Comparison of ENCODE assay signal across 9 cellular contexts in the genomic region with DNA sequence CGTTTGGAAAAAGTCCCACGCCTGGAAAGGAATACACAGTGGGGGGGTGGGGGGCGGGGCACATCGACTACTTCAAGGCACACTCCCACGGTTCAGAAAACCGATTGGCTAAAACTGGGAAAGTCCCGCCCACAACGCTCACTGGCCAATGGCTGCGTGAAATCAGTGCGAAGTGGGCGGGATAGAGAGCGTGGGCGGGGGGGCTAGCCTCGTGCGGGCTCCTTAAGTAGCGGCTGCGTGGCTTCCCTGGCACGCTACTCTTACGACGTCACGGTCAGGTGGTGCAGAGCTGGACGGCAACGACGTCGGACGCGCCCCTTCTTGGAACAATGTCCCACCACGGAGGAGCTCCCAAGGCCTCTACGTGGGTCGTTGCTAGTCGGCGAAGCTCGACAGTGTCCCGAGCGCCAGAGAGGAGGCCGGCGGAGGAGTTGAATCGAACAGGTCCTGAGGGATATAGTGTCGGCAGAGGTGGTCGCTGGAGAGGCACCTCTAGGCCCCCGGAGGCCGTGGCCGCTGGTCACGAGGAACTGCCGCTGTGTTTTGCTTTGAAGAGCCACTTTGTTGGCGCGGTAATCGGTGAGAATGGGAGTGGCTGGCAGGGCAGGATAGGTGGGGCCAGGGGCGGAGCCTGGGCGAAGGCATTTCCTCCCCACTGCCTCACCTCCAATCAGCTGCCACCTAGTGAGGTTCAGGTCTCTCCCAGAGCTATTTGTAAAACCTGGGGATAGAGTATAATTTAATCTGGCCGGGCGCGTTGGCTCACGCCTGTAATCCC. TPM values are rescaled to one million over a fixed set of nuclear protein-coding genes. Genes with fewer than 3 reads are reported as not detected.
DNase-seq lines count a peak whose midpoint lies in the region; ATAC-seq, FAIRE-seq and TF ChIP-seq lines count a peak whose summit lies in the region.
"Had no signal": no experiment of that assay in that cellular context is flagged by ENCODE, and none has a peak within 500 bp of the region (broad histone marks: within the 10 kb centered on the region; RNA-seq: fewer than 3 reads in every experiment).

A gene (plus strand): TSS at position 252 of the 778 bp plus-strand sequence. CDS start 78 bp downstream, at position 330.

- DNase-seq in GM03348 (ENCODE audit: low spot score) (peak; percentile 9), NCI-H510A (lab: John Stamatoyannopoulos, UW) (peak; percentile 69), ascending aorta (ENCODE audit: low spot score in 2 of 2) (peak; percentile 32 to 82), lower leg skin (ENCODE audit: low spot score in 2 of 2) (peak; percentile 27 to 86), stomach (no peak), RCC 7860 (ENCODE audit: low spot score) (no peak)

- H3K4me3 ChIP-seq in ascending aorta (peak within 1 kb of the TSS in 1 of 2 donors; percentile 41), lower leg skin (ENCODE audit: low read depth, poor library complexity, severe bottlenecking) (no peak within 1 kb of the TSS), stomach (peak within 1 kb of the TSS in 3 of 4 donors; percentile 28 to 32 (median 28))
- H3K4me3 ChIP-seq: cardiac muscle cell had no signal

- 73 to 80% methylated on average over 54 of the region's 54 CpGs for WGBS in lower leg skin, 2 donors
- WGBS in stomach, 5 donors: 66 to 82% (median 72%) methylated on average over 37 to 54 of the region's 54 CpGs

- TF ChIP-seq POLR2A in lower leg skin (IDR thresholded peaks at IDR 0.05): no peak
- no peak for TF ChIP-seq POLR2A in stomach (IDR thresholded peaks at IDR 0.05)

- H3K27me3 ChIP-seq in ascending aorta: no peaks in the 10 kb centered on the region
- H3K27me3 ChIP-seq in stomach: no peaks in the 10 kb centered on the region
- H3K27me3 ChIP-seq: cardiac muscle cell had no signal

- intact Hi-C loops in ascending aorta (cut with DNase I): no loop called here
- intact Hi-C loops in lower leg skin (cut with DNase I; ENCODE audit: low total_unique reads): no loop called here
- intact Hi-C loops in stomach (cut with DNase I; ENCODE audit: low total_unique reads): no loop called here

- TF ChIP-seq CTCF in ascending aorta (IDR thresholded peaks at IDR 0.05) (no peak), lower leg skin (IDR thresholded peaks at IDR 0.05) (no peak), stomach (IDR thresholded peaks at IDR 0.05) (no peak)

- H3K4me1 ChIP-seq in ascending aorta (no peaks in the 10 kb centered on the region), stomach (no peaks in the 10 kb centered on the region)

- no peaks in the 10 kb centered on the region for H3K36me3 ChIP-seq in ascending aorta
- H3K36me3 ChIP-seq in stomach: no peaks in the 10 kb centered on the region
- H3K36me3 ChIP-seq: cardiac muscle cell had no signal

- H3K27ac ChIP-seq in ascending aorta (peak within 1 kb of the TSS; percentile 58 to 62), stomach (peak within 1 kb of the TSS in 4 of 5 donors; percentile 58 to 77 (median 66))
- H3K27ac ChIP-seq: cardiac muscle cell had no signal

- ATAC-seq in GM18873 (IDR thresholded peaks at IDR 0.05; ENCODE audit: low FRiP score, unreplicated experiment) (no peak), HG02973 (IDR thresholded peaks at IDR 0.05; ENCODE audit: unreplicated experiment) (no peak)

- H3K9me3 ChIP-seq in ascending aorta (no peaks in the 10 kb centered on the region), stomach (no peaks in the 10 kb centered on the region)

- TF ChIP-seq EP300 in stomach (IDR thresholded peaks at IDR 0.05): no peak

- no peak for FAIRE-seq in RCC 7860 (lab: Jason Lieb, UNC)

RNA-seq across cellular contexts. Expression of the gene that starts here (rescaled TPM):
- total RNA-seq in ascending aorta: not detected
- total RNA-seq in lower leg skin: 1 to 10 TPM in 2 of 4 donors, under 1 TPM in 2; 0.89 to 2.3 (median 1.6) TPM
- 10 to 100 TPM in 2 of 5 donors, 1 to 10 TPM in 2, not detected in 1; 2.7 to 24.9 (median 14.2) TPM for total RNA-seq in stomach
- polyA plus RNA-seq in stomach: under 1 TPM; 0.62 to 0.92 (median 0.68) TPM
- total RNA-seq: cardiac muscle cell had no signal
- polyA plus RNA-seq: cardiac muscle cell had no signal

Comparison
In these comparisons a context has a peak if more than half of its experiments do, and no peak if none do; other contexts are left out.
1. Peak in DNase-seq and H3K27ac ChIP-seq in ascending aorta; RNA of the gene not detected or under 1 TPM.
2. DNase-seq: peak in GM03348 (single experiment), NCI-H510A (single experiment) and lower leg skin (2 of 2); none in stomach (single experiment) and RCC 7860 (single experiment).